Comparison of ENCODE assay signal across 7 cellular contexts in the genomic region with DNA sequence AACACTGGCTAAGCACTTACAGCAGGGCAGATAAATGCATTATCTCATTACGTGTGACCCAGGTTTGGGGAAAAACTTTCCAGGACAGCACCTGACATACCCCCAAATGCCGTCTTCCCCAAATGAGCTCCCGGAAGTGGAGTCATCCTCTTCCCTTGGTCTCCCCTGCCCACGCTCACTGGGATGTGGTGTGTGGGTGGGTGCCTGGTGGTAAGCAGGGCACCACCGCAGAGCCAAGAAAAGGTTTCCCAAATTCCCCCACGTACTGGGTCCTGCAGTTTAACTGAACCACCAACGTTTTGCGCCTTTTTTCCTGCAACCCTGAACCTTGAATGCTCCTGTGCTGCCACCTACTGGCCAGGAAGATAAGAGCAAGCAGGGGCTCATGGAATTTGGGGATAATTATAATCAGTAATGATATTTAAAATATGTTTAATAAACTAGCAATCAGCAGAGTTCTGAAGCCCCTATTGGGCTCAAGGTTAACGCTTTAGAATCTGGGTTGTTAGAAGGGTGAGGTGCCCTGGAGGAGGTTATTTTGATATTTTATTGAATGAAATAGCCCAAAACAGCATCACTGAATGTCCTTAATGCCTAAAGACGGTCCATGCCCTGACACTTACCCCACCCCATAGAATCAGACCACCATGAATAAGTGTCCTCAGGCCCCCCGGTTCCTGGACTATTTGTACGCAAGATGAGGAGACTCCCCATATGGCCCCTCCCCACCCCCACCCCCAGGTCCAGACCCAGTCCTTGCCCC. TPM values are rescaled to one million over a fixed set of nuclear protein-coding genes. Genes with fewer than 3 reads are reported as not detected.
DNase-seq lines count a peak whose midpoint lies in the region; ATAC-seq and TF ChIP-seq lines count a peak whose summit lies in the region.

No MANE protein-coding gene starts in this region.

- peaks cover 6% of the 10 kb centered on the region for H3K36me3 Mint-ChIP-seq in MCF 10A (ENCODE audit: insufficient read depth, unreplicated experiment)

- peaks cover 34% of the 10 kb centered on the region for H3K27me3 Mint-ChIP-seq in MCF 10A (ENCODE audit: insufficient read depth, unreplicated experiment)

- H3K9me3 Mint-ChIP-seq in MCF 10A (ENCODE audit: unreplicated experiment) = no peaks in the 10 kb centered on the region

- intact Hi-C loops in MCF 10A (cut with micrococcal nuclease) = loop anchor here (1.0 to 5.0 kb wide), 4 partner anchors 212 to 715 kb away; partner anchors contain the start of gene ACBD4

- CTCF ChIA-PET in MCF 10A (lab: Yijun Ruan, JAX) = interaction anchor here (0.6 to 5.2 kb wide), 26 partner anchors 9 to 717 kb away, joined by 3 to 44 read pairs (median 5); partner anchors contain the start of genes ACBD4 and FMNL1

- no peak overlapping the region for H3K4me3 Mint-ChIP-seq in MCF 10A (ENCODE audit: unreplicated experiment)

- TF ChIP-seq CTCF in GM12864 (IDR thresholded peaks at IDR 0.05; ENCODE audit: low read depth, low read length, missing control alignments) (peak; percentile 86), MCF 10A (IDR thresholded peaks at IDR 0.05; ENCODE audit: unreplicated experiment) (peak; percentile 87), kidney epithelial cell (IDR thresholded peaks at IDR 0.05; ENCODE audit: insufficient read depth, low read length, poor library complexity, severe bottlenecking) (peak; percentile 90)

- POLR2A ChIA-PET in MCF 10A (lab: Yijun Ruan, JAX) = interaction anchor here (0.5 kb wide), 1 partner anchor 78 kb away, joined by 4 read pairs; no protein-coding TSS in a partner anchor

- no peaks in the 10 kb centered on the region for H3K36me3 ChIP-seq in kidney epithelial cell (ENCODE audit: control insufficient read depth, insufficient read depth, low read length)

- no peaks in the 10 kb centered on the region for H3K4me1 Mint-ChIP-seq in MCF 10A (ENCODE audit: insufficient read depth, unreplicated experiment)

- no peak overlapping the region for H3K4me3 ChIP-seq in GM12864 (ENCODE audit: low read depth, low read length)
- no peak overlapping the region for H3K4me3 ChIP-seq in kidney epithelial cell (ENCODE audit: low read depth, low read length)

- ATAC-seq in HG02938 (IDR thresholded peaks at IDR 0.05; ENCODE audit: unreplicated experiment) = no peak

- no TSS peak for BruUV-seq in MCF 10A (replicated peaks; lab: Mats Ljungman, UMichigan)

- peak; percentile 13 for DNase-seq in GM12864 (ENCODE audit: low read depth)
- peak; percentile 64 for DNase-seq in NCI-H146 (lab: John Stamatoyannopoulos, UW)
- peak; percentile 28 for DNase-seq in UCSD-AML1 (lab: John Stamatoyannopoulos, UW; ENCODE audit: unreplicated experiment)
- DNase-seq in MCF 10A (ENCODE audit: unreplicated experiment) = peak; percentile 73
- DNase-seq in kidney epithelial cell (ENCODE audit: low read depth) = peak; percentile 10
- DNase-seq in stimulated activated CD4-positive, alpha-beta T cell treated with anti-CD3 and anti-CD28 coated beads, Interleukin-4, amount 100 ng/mL, for 24 hours = peak; percentile 73

- no peak overlapping the region for H3K27ac Mint-ChIP-seq in MCF 10A (ENCODE audit: low read depth, unreplicated experiment)

- H3K27me3 ChIP-seq in kidney epithelial cell (ENCODE audit: control insufficient read depth, insufficient read depth, low read length) = peaks cover 14% of the 10 kb centered on the region

RNA-seq across cellular contexts. Expression of gene SPPL2C, which starts 8.0 kb away (rescaled TPM):
- total RNA-seq in MCF 10A (2022) (not detected in 2 replicates), kidney epithelial cell (not detected in 2 replicates)

RNA-seq across cellular contexts. Expression of gene MAPT, which starts 41.6 kb away (rescaled TPM):
- total RNA-seq in MCF 10A (2022) (0.42 and 0.66 TPM in 2 replicates), kidney epithelial cell (0.25 and 1.0 TPM in 2 replicates)

Comparison
In these comparisons a context has a peak if more than half of its experiments do, and no peak if none do; other contexts are left out.
1. DNase-seq: peak in every context shown above with its lines; median percentile 73 in MCF 10A; 73 in stimulated activated CD4-positive, alpha-beta T cell treated with anti-CD3 and anti-CD28 coated beads, Interleukin-4, amount 100 ng/mL, for 24 hours; 64 in NCI-H146; 28 in UCSD-AML1; 13 in GM12864; 10 in kidney epithelial cell.